Comparison of ENCODE assay signal across 17 cellular contexts in the genomic region with DNA sequence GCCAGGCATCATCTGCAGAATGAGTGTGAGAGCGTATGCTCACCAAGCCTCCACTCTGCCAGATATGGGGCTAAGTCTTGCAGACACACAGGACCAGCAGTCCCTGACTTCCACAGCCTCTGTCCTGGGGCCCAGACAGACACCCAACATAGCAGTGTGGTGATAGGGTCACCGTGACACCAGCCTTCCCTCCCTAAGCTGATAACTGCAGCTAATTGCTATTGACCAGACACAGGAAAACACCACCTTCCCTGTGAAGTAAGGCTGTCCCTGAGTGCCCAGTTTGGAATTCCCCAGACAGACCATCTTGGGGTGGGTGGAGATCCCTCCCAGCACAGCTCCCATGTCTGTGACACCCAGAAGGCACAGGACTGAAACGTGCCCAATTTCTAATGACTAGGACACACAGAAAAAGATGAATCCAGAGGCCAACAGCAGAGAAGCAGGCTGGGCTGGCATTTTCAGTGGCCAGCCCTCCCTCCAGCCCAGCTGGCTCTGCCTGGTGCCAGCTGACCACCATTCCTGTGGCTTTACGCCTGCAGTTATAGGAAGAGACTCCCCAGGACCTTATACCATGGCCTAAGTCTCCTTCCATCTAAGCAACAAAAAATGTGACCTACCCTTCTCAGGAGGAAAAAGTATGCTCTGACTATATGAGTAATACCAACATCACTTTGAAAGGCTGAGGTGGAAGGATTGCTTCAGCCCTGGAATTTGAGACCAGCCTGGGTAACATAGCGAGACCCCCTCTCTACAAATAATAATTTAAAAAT. TPM values are rescaled to one million over a fixed set of nuclear protein-coding genes. Genes with fewer than 3 reads are reported as not detected.
DNase-seq lines count a peak whose midpoint lies in the region; ATAC-seq and TF ChIP-seq lines count a peak whose summit lies in the region.
"Had no signal": no experiment of that assay in that cellular context is flagged by ENCODE, and none has a peak within 500 bp of the region (broad histone marks: within the 10 kb centered on the region; RNA-seq: fewer than 3 reads in every experiment).

No MANE protein-coding gene starts in this region.

- H3K4me3 ChIP-seq in AG09309 (ENCODE audit: control insufficient read depth, low read depth, low read length): no peak overlapping the region

- H3K36me3 Mint-ChIP-seq in activated CD4-positive, alpha-beta T cell treated with anti-CD3 and anti-CD28 coated beads for 36 hours (ENCODE audit: low read depth): peaks cover 2% of the 10 kb centered on the region
- H3K36me3 Mint-ChIP-seq: activated naive CD8-positive, alpha-beta T cell treated with anti-CD3 and anti-CD28 coated beads, Interleukin-2, amount 10 ng/mL, durations not matched to agents 7 days and 5 days; WTC11 had no signal

- H3K27me3 Mint-ChIP-seq in activated CD4-positive, alpha-beta T cell treated with anti-CD3 and anti-CD28 coated beads for 36 hours: no peaks in the 10 kb centered on the region
- H3K27me3 Mint-ChIP-seq: activated naive CD8-positive, alpha-beta T cell treated with anti-CD3 and anti-CD28 coated beads, Interleukin-2, amount 10 ng/mL, durations not matched to agents 7 days and 5 days; CD4-positive, CD25-positive, alpha-beta regulatory T cell had no signal

- no peaks in the 10 kb centered on the region for H3K4me1 Mint-ChIP-seq in activated CD4-positive, alpha-beta T cell treated with anti-CD3 and anti-CD28 coated beads for 36 hours

- intact Hi-C loops in activated CD4-positive, alpha-beta T cell treated with anti-CD3 and anti-CD28 coated beads for 36 hours (cut with DNase I, micrococcal nuclease): no loop called here

- no peaks in the 10 kb centered on the region for H3K9me3 Mint-ChIP-seq in activated CD4-positive, alpha-beta T cell treated with anti-CD3 and anti-CD28 coated beads for 36 hours (ENCODE audit: low read depth)
- H3K9me3 Mint-ChIP-seq: activated naive CD8-positive, alpha-beta T cell treated with anti-CD3 and anti-CD28 coated beads, Interleukin-2, amount 10 ng/mL, durations not matched to agents 7 days and 5 days; CD4-positive, CD25-positive, alpha-beta regulatory T cell; WTC11 had no signal

- ATAC-seq in activated CD4-positive, alpha-beta T cell treated with anti-CD3 and anti-CD28 coated beads for 36 hours: no peak
- no peak for ATAC-seq in GM19035 (IDR thresholded peaks at IDR 0.05; ENCODE audit: unreplicated experiment)
- ATAC-seq: WTC11 had no signal

- peak; percentile 50 for DNase-seq in AG09309 (ENCODE audit: low read depth)
- DNase-seq in HT1080 (ENCODE audit: low read depth): peak; percentile 88
- peak; percentile 62 for DNase-seq in astrocyte of the hippocampus (ENCODE audit: low read depth, low spot score)
- DNase-seq in myocyte (ENCODE audit: low read depth): peak; percentile 84
- no peak for DNase-seq in activated CD4-positive, alpha-beta T cell treated with anti-CD3 and anti-CD28 coated beads for 36 hours
- no peak for DNase-seq in NCI-H1436 (lab: John Stamatoyannopoulos, UW)
- no peak for DNase-seq in stimulated activated CD8-positive, alpha-beta memory T cell treated with anti-CD3 and anti-CD28 coated beads, Interleukin-4, amount 100 ng/mL, for 48 hours
- DNase-seq: activated CD8-positive, alpha-beta memory T cell treated with anti-CD3 and anti-CD28 coated beads, Interleukin-2, amount 50 U/mL, for 4 hours; activated naive CD8-positive, alpha-beta T cell treated with anti-CD3 and anti-CD28 coated beads, Interleukin-2, amount 10 ng/mL, durations not matched to agents 7 days and 5 days; CD4-positive, CD25-positive, alpha-beta regulatory T cell; Karpas-422; NCI-H2029; NCI-H82; stimulated activated CD4-positive, alpha-beta T cell treated with anti-CD3 and anti-CD28 coated beads, Interleukin-4, amount 100 ng/mL, for 24 hours; stimulated activated naive CD4-positive, alpha-beta T cell treated with Interleukin-2 at 50 U/mL for 16 hours had no signal

- POLR2A ChIA-PET in activated CD4-positive, alpha-beta T cell treated with anti-CD3 and anti-CD28 coated beads for 36 hours (lab: Charles Lee): interaction anchor here (0.5 kb wide), 1 partner anchor 333 kb away, joined by 3 read pairs; no protein-coding TSS in a partner anchor

- no peak for TF ChIP-seq CTCF in AG09309 (IDR thresholded peaks at IDR 0.05; ENCODE audit: control insufficient read depth, insufficient read depth, low read depth, low read length, missing control alignments)

- H3K27ac Mint-ChIP-seq in activated CD4-positive, alpha-beta T cell treated with anti-CD3 and anti-CD28 coated beads for 36 hours: no peak overlapping the region
- H3K27ac Mint-ChIP-seq: activated naive CD8-positive, alpha-beta T cell treated with anti-CD3 and anti-CD28 coated beads, Interleukin-2, amount 10 ng/mL, durations not matched to agents 7 days and 5 days; WTC11 had no signal

- no peak overlapping the region for H3K4me3 Mint-ChIP-seq in activated CD4-positive, alpha-beta T cell treated with anti-CD3 and anti-CD28 coated beads for 36 hours
- H3K4me3 Mint-ChIP-seq: activated naive CD8-positive, alpha-beta T cell treated with anti-CD3 and anti-CD28 coated beads, Interleukin-2, amount 10 ng/mL, durations not matched to agents 7 days and 5 days; CD4-positive, CD25-positive, alpha-beta regulatory T cell; WTC11 had no signal

- CTCF ChIA-PET in activated CD4-positive, alpha-beta T cell treated with anti-CD3 and anti-CD28 coated beads for 36 hours (lab: Charles Lee): no interaction called here

RNA-seq across cellular contexts. Expression of gene ATPAF2, which starts 30.3 kb away (rescaled TPM):
- total RNA-seq in HT1080 (2014; rRNA removed; shearing (Covaris generic)): 16.6 and 17.8 TPM in 2 replicates
- 14.8 and 24.4 TPM in 2 replicates for polyA plus RNA-seq in HT1080 (2015; cell fraction: cytosol; rRNA removed)
- polyA plus RNA-seq in HT1080 (2015; cell fraction: nucleus; rRNA removed): 23.2 and 26.4 TPM in 2 replicates
- total RNA-seq in myocyte: 21.8 and 29.9 TPM in 2 replicates
- 29.2 TPM for polyA plus RNA-seq in myocyte (2012)
- total RNA-seq in activated CD4-positive, alpha-beta T cell treated with anti-CD3 and anti-CD28 coated beads for 36 hours: 10 to 100 TPM; 32.9 to 40.3 TPM

RNA-seq across cellular contexts. Expression of gene GID4, which starts 30.5 kb away (rescaled TPM):
- 5.0 and 7.8 TPM in 2 replicates for total RNA-seq in HT1080 (2014; rRNA removed; shearing (Covaris generic))
- polyA plus RNA-seq in HT1080 (2015; cell fraction: cytosol; rRNA removed): 9.0 and 11.2 TPM in 2 replicates
- 7.6 and 8.6 TPM in 2 replicates for polyA plus RNA-seq in HT1080 (2015; cell fraction: nucleus; rRNA removed)
- total RNA-seq in myocyte: 13.2 and 13.9 TPM in 2 replicates
- 9.4 TPM for polyA plus RNA-seq in myocyte (2012)
- 1 to 10 TPM; 6.7 to 7.7 TPM for total RNA-seq in activated CD4-positive, alpha-beta T cell treated with anti-CD3 and anti-CD28 coated beads for 36 hours

RNA-seq across cellular contexts. Expression of gene DRC3, which starts 36.0 kb away (rescaled TPM):
- 0.47 and 1.1 TPM in 2 replicates for total RNA-seq in HT1080 (2014; rRNA removed; shearing (Covaris generic))
- polyA plus RNA-seq in HT1080 (2015; cell fraction: cytosol; rRNA removed): 0.23 and 1.6 TPM in 2 replicates
- polyA plus RNA-seq in HT1080 (2015; cell fraction: nucleus; rRNA removed): 3.0 and 3.1 TPM in 2 replicates
- 1.0 and 1.6 TPM in 2 replicates for total RNA-seq in myocyte
- 5.2 TPM for polyA plus RNA-seq in myocyte (2012)
- total RNA-seq in activated CD4-positive, alpha-beta T cell treated with anti-CD3 and anti-CD28 coated beads for 36 hours: under 1 TPM; 0.11 to 0.18 TPM
- total RNA-seq: CD4-positive, CD25-positive, alpha-beta regulatory T cell had no signal
- polyA plus RNA-seq: CD4-positive, CD25-positive, alpha-beta regulatory T cell had no signal

RNA-seq across cellular contexts. Expression of gene TOM1L2, which starts 36.5 kb away (rescaled TPM):
- total RNA-seq in HT1080 (2014; rRNA removed; shearing (Covaris generic)): 13.5 and 17.5 TPM in 2 replicates
- polyA plus RNA-seq in HT1080 (2015; cell fraction: cytosol; rRNA removed): 14.8 and 21.7 TPM in 2 replicates
- polyA plus RNA-seq in HT1080 (2015; cell fraction: nucleus; rRNA removed): 38.6 and 45.3 TPM in 2 replicates
- 100 and 178 TPM in 2 replicates for total RNA-seq in myocyte
- 104 TPM for polyA plus RNA-seq in myocyte (2012)
- 10 to 100 TPM; 11.3 to 11.9 TPM for total RNA-seq in activated CD4-positive, alpha-beta T cell treated with anti-CD3 and anti-CD28 coated beads for 36 hours

Comparison
In these comparisons a context has a peak if more than half of its experiments do, and no peak if none do; other contexts are left out.
1. DNase-seq: peak in AG09309 (single experiment), HT1080 (single experiment), astrocyte of the hippocampus (single experiment) and myocyte (single experiment); none in activated CD4-positive, alpha-beta T cell treated with anti-CD3 and anti-CD28 coated beads for 36 hours (single experiment), NCI-H1436 (single experiment) and stimulated activated CD8-positive, alpha-beta memory T cell treated with anti-CD3 and anti-CD28 coated beads, Interleukin-4, amount 100 ng/mL, for 48 hours (single experiment).